Comparison of ENCODE assay signal across 8 cellular contexts in the genomic region with DNA sequence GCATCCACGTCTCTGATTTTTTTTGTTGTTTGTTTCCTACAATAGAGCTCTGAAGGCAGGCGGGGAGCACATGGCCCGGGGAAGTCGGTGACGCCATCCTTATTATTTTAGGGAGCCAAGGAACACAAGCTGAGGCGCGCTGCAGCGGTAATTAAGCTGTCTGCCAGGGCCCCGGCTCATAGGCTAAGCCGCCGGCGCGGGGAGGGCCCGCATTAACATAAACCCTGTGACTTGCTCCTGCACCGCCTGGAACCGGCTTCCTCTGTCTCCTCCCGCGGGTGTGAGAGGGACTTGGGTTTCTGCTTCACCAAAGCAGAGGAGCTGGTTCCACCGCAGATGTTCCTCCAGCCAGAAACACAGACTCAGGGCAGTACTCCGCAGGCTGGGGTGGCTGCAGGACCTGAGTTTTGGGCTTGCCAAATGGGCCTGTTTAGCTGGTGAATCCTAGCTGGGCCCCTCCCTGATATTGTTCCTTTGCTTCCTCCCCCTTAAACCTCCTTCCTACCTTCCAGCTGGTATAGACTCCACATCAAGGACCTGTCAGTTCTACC. TPM values are rescaled to one million over a fixed set of nuclear protein-coding genes. Genes with fewer than 3 reads are reported as not detected.
A peak's percentile ranks its signal among the peaks of the same experiment; 100 is the strongest.
DNase-seq lines count a peak whose midpoint lies in the region; ATAC-seq and TF ChIP-seq lines count a peak whose summit lies in the region.

No MANE protein-coding gene starts in this region.

- H3K36me3 Mint-ChIP-seq in naive thymus-derived CD4-positive, alpha-beta T cell, result peaks cover 0 to 17% (median 0%) of the 10 kb centered on the region in 5 donors

- peak overlapping the region; percentile 44 to 91 (median 87) for H3K27ac Mint-ChIP-seq in naive thymus-derived CD4-positive, alpha-beta T cell

- H3K4me3 ChIP-seq in fibroblast of the aortic adventitia (ENCODE audit: low read depth, low read length), result no peak overlapping the region
- H3K4me3 ChIP-seq in naive thymus-derived CD4-positive, alpha-beta T cell (ENCODE audit: low read length), result no peak overlapping the region

- no peaks in the 10 kb centered on the region for H3K9me3 ChIP-seq in naive thymus-derived CD4-positive, alpha-beta T cell (ENCODE audit: control insufficient read depth in 2 of 3, low read length in 3 of 3)

- no peaks in the 10 kb centered on the region for H3K36me3 ChIP-seq in naive thymus-derived CD4-positive, alpha-beta T cell (ENCODE audit: control insufficient read depth in 2 of 3, insufficient read depth in 3 of 3, low read length in 3 of 3)

- POLR2A ChIA-PET in naive thymus-derived CD4-positive, alpha-beta T cell (lab: Charles Lee), result interaction anchor here (0.7 to 5.6 kb wide), 7 partner anchors 9 to 956 kb away, joined by 3 to 47 read pairs (median 3); a partner anchor contains a TSS

- intact Hi-C loops in naive thymus-derived CD4-positive, alpha-beta T cell (cut with micrococcal nuclease), result loop anchor here (1.0 to 2.0 kb wide), 2 partner anchors 15 to 22 kb away; no protein-coding TSS in a partner anchor

- TF ChIP-seq CTCF in fibroblast of the aortic adventitia (IDR thresholded peaks at IDR 0.05; ENCODE audit: insufficient read depth, low read length), result no peak

- no peaks in the 10 kb centered on the region for H3K27me3 Mint-ChIP-seq in naive thymus-derived CD4-positive, alpha-beta T cell

- H3K27me3 ChIP-seq in naive thymus-derived CD4-positive, alpha-beta T cell (ENCODE audit: control insufficient read depth in 2 of 2, insufficient read depth in 2 of 2, low read length in 2 of 2), result no peaks in the 10 kb centered on the region

- H3K27ac ChIP-seq in naive thymus-derived CD4-positive, alpha-beta T cell (ENCODE audit: low read depth, low read length), result peak overlapping the region; percentile 50

- CTCF ChIA-PET in naive thymus-derived CD4-positive, alpha-beta T cell (lab: Charles Lee), result interaction anchor here (1.2 to 3.6 kb wide), 4 partner anchors 10 to 80 kb away, joined by 3 to 28 read pairs (median 4); no protein-coding TSS in a partner anchor

- peak overlapping the region; percentile 46 to 79 (median 68) for H3K4me3 Mint-ChIP-seq in naive thymus-derived CD4-positive, alpha-beta T cell

- peaks cover 63 to 72% of the 10 kb centered on the region in 2 donors for H3K4me1 ChIP-seq in naive thymus-derived CD4-positive, alpha-beta T cell (ENCODE audit: control insufficient read depth in 2 of 2, insufficient read depth in 2 of 2, low read length in 2 of 2)

- ATAC-seq in GM21717 (IDR thresholded peaks at IDR 0.05; ENCODE audit: unreplicated experiment), result peak; percentile 41
- peak; percentile 85 for ATAC-seq in naive thymus-derived CD4-positive, alpha-beta T cell

- H3K9me3 Mint-ChIP-seq in naive thymus-derived CD4-positive, alpha-beta T cell, result no peaks in the 10 kb centered on the region

- peaks cover 81 to 100% (median 96%) of the 10 kb centered on the region in 7 donors for H3K4me1 Mint-ChIP-seq in naive thymus-derived CD4-positive, alpha-beta T cell

- DNase-seq in C1 segment of cervical spinal cord (lab: John Stamatoyannopoulos, UW), result peak; percentile 27 to 95 (median 86)
- DNase-seq in NCI-H2227 treated with DMSO at 0.1 percent for 48 hours (lab: John Stamatoyannopoulos, UW), result peak; percentile 47
- peak; percentile 85 for DNase-seq in activated effector memory CD4-positive, alpha-beta T cell treated with anti-CD3 and anti-CD28 coated beads, Interleukin-2, amount 50 U/mL, for 16 hours
- DNase-seq in fibroblast of the aortic adventitia (ENCODE audit: low read depth), result peak; percentile 71
- DNase-seq in naive thymus-derived CD4-positive, alpha-beta T cell, result peak; percentile 48 to 78 (median 67)
- peak; percentile 37 for DNase-seq in stimulated activated naive CD4-positive, alpha-beta T cell treated with Interleukin-2 at 50 U/mL for 16 hours (lab: John Stamatoyannopoulos, UW)
- DNase-seq in NAMALWA (ENCODE audit: low spot score), result no peak

RNA-seq across cellular contexts. Expression of a gene that starts 25.3 kb away (rescaled TPM):
- 41.0 and 123 TPM in 2 replicates for total RNA-seq in fibroblast of the aortic adventitia (ENCODE audit: low replicate concordance)
- 100 to 1,000 TPM in 4 of 5 experiments, 10 to 100 TPM in 1; 86.1 to 229 (median 136) TPM for total RNA-seq in naive thymus-derived CD4-positive, alpha-beta T cell
- 100 to 1,000 TPM in 1 of 2 donors, 10 to 100 TPM in 1; 89.6 to 111 TPM for polyA plus RNA-seq in naive thymus-derived CD4-positive, alpha-beta T cell
